Comparison of ENCODE assay signal across 1 cellular context in the genomic region with DNA sequence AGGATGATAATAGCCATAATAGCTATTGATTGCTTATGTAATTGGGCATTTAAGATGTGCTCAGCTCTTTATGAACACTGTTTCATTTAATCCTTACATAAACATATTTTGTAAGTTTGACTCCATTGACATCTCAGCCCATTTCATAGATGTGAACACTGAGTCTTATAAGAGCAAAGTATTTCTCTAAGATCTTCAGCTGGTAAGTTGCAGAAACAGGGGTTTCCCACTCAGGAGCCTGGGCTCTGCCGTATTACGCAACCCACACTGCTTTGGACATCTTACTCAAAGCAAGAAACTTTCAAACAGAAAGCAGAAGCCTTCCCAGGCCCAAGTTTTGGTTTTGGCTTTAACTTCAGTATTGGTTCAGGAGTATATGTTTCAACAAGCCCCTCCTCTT.
TF ChIP-seq lines count a peak whose summit lies in the region.

No MANE protein-coding gene starts in this region.

TF ChIP-seq in K562, 482 proteins besides CTCF, POLR2A, EP300 and RAD21 (continued from another document):
- TF ChIP-seq, protein P1, sequence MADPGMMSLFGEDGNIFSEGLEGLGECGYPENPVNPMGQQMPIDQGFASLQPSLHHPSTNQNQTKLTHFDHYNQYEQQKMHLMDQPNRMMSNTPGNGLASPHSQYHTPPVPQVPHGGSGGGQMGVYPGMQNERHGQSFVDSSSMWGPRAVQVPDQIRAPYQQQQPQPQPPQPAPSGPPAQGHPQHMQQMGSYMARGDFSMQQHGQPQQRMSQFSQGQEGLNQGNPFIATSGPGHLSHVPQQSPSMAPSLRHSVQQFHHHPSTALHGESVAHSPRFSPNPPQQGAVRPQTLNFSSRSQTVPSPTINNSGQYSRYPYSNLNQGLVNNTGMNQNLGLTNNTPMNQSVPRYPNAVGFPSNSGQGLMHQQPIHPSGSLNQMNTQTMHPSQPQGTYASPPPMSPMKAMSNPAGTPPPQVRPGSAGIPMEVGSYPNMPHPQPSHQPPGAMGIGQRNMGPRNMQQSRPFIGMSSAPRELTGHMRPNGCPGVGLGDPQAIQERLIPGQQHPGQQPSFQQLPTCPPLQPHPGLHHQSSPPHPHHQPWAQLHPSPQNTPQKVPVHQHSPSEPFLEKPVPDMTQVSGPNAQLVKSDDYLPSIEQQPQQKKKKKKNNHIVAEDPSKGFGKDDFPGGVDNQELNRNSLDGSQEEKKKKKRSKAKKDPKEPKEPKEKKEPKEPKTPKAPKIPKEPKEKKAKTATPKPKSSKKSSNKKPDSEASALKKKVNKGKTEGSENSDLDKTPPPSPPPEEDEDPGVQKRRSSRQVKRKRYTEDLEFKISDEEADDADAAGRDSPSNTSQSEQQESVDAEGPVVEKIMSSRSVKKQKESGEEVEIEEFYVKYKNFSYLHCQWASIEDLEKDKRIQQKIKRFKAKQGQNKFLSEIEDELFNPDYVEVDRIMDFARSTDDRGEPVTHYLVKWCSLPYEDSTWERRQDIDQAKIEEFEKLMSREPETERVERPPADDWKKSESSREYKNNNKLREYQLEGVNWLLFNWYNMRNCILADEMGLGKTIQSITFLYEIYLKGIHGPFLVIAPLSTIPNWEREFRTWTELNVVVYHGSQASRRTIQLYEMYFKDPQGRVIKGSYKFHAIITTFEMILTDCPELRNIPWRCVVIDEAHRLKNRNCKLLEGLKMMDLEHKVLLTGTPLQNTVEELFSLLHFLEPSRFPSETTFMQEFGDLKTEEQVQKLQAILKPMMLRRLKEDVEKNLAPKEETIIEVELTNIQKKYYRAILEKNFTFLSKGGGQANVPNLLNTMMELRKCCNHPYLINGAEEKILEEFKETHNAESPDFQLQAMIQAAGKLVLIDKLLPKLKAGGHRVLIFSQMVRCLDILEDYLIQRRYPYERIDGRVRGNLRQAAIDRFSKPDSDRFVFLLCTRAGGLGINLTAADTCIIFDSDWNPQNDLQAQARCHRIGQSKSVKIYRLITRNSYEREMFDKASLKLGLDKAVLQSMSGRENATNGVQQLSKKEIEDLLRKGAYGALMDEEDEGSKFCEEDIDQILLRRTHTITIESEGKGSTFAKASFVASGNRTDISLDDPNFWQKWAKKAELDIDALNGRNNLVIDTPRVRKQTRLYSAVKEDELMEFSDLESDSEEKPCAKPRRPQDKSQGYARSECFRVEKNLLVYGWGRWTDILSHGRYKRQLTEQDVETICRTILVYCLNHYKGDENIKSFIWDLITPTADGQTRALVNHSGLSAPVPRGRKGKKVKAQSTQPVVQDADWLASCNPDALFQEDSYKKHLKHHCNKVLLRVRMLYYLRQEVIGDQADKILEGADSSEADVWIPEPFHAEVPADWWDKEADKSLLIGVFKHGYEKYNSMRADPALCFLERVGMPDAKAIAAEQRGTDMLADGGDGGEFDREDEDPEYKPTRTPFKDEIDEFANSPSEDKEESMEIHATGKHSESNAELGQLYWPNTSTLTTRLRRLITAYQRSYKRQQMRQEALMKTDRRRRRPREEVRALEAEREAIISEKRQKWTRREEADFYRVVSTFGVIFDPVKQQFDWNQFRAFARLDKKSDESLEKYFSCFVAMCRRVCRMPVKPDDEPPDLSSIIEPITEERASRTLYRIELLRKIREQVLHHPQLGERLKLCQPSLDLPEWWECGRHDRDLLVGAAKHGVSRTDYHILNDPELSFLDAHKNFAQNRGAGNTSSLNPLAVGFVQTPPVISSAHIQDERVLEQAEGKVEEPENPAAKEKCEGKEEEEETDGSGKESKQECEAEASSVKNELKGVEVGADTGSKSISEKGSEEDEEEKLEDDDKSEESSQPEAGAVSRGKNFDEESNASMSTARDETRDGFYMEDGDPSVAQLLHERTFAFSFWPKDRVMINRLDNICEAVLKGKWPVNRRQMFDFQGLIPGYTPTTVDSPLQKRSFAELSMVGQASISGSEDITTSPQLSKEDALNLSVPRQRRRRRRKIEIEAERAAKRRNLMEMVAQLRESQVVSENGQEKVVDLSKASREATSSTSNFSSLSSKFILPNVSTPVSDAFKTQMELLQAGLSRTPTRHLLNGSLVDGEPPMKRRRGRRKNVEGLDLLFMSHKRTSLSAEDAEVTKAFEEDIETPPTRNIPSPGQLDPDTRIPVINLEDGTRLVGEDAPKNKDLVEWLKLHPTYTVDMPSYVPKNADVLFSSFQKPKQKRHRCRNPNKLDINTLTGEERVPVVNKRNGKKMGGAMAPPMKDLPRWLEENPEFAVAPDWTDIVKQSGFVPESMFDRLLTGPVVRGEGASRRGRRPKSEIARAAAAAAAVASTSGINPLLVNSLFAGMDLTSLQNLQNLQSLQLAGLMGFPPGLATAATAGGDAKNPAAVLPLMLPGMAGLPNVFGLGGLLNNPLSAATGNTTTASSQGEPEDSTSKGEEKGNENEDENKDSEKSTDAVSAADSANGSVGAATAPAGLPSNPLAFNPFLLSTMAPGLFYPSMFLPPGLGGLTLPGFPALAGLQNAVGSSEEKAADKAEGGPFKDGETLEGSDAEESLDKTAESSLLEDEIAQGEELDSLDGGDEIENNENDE (IDR thresholded peaks at IDR 0.05; ENCODE audit: low read depth, low read length), result no peak
- TF ChIP-seq, protein P2, sequence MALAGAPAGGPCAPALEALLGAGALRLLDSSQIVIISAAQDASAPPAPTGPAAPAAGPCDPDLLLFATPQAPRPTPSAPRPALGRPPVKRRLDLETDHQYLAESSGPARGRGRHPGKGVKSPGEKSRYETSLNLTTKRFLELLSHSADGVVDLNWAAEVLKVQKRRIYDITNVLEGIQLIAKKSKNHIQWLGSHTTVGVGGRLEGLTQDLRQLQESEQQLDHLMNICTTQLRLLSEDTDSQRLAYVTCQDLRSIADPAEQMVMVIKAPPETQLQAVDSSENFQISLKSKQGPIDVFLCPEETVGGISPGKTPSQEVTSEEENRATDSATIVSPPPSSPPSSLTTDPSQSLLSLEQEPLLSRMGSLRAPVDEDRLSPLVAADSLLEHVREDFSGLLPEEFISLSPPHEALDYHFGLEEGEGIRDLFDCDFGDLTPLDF (CRISPR knock-in tag; IDR thresholded peaks at IDR 0.05), result no peak
- TF ChIP-seq DNMT1 (IDR thresholded peaks at IDR 0.05) (no peak), ZFPM2 (CRISPR knock-in tag; IDR thresholded peaks at IDR 0.05) (no peak), ZNF324 (CRISPR knock-in tag; IDR thresholded peaks at IDR 0.05) (no peak), HMG20B (CRISPR knock-in tag; IDR thresholded peaks at IDR 0.05) (no peak), HOXB6 (CRISPR knock-in tag; IDR thresholded peaks at IDR 0.05; ENCODE audit: borderline replicate concordance) (no peak)
